ENCODE assay signal across 19 cellular contexts in the genomic region with DNA sequence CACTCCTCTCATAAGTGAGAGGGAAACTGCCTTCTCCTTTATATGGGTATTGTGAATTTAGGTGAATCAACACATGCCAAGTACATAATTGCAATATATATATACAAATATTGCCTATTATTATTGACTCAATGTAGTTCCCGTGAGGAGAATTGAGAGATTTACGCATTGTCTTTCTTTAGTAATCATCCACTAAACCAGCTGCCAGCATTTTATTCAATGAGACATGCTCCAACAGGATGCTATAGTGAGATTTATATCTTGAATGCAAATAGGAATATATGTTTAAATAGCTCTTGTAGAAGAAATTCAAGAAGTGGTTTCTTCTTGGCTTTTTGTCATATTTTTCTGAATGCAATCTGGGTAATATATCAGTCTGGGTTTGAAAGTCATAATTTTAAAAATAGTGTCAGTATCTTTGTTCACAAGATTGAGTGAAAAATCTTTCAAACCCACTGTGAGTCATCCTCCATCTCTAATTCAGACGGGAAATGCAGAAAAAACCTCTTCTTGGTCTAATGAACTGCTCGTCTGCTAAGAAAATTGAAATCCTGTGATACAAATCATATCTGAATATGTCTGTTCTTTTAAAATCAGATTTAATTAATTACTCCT.
DNase-seq lines count a peak whose midpoint lies in the region; ATAC-seq, FAIRE-seq and TF ChIP-seq lines count a peak whose summit lies in the region.
"Had no signal": no experiment of that assay in that cellular context is flagged by ENCODE, and none has a peak within 500 bp of the region (broad histone marks: within the 10 kb centered on the region; RNA-seq: fewer than 3 reads in every experiment).

No MANE protein-coding gene starts in this region.

- TF ChIP-seq CTCF in bronchial epithelial cell (IDR thresholded peaks at IDR 0.05; ENCODE audit: insufficient read depth, low read length, severe bottlenecking): no peak
- TF ChIP-seq CTCF in pancreas (IDR thresholded peaks at IDR 0.05): no peak

- no peaks in the 10 kb centered on the region for H3K36me3 ChIP-seq in BLaER1 treated with 17β-estradiol and CSF1 and Interleukin-3, amounts not matched to agents 10 nM and 100 nM
- H3K36me3 ChIP-seq in bronchial epithelial cell (ENCODE audit: control insufficient read depth, insufficient read depth, low read length) (no peaks in the 10 kb centered on the region), pancreas (no peaks in the 10 kb centered on the region)

- 52 to 70% methylated on average over 4 of the region's 4 CpGs for WGBS in pancreas, 2 donors

- DNase-seq in NCI-H1417 treated with DMSO at 0.1 percent for 48 hours (lab: John Stamatoyannopoulos, UW): peak; percentile 63
- peak; percentile 86 for DNase-seq in NCI-H69 (lab: John Stamatoyannopoulos, UW)
- DNase-seq in bronchial epithelial cell (ENCODE audit: low read depth): peak; percentile 26
- no peak for DNase-seq in MV-4-11 (lab: John Stamatoyannopoulos, UW)
- no peak for DNase-seq in GM19240 (ENCODE audit: insufficient read length, low spot score)
- no peak for DNase-seq in pancreas
- DNase-seq: ACHN; CD4-positive, alpha-beta T cell; GM23248; HCEC 1CT; Kasumi-1; MM.1S; NCI-H1694 treated with DMSO at 0.1 percent for 48 hours; NCI-H510A treated with DMSO at 0.1 percent for 48 hours; RPMI8226; SIG-M5 had no signal

- H3K4me1 ChIP-seq in BLaER1 treated with 17β-estradiol and CSF1 and Interleukin-3, amounts not matched to agents 10 nM and 100 nM: peaks cover 7 to 20% (median 12%) of the 10 kb centered on the region in 10 experiments; a peak in 19 of 20 replicates
- no peaks in the 10 kb centered on the region for H3K4me1 ChIP-seq in pancreas

- peak overlapping the region in 8 of 11 experiments; percentile 7 to 44 (median 30); a peak in 7 of 22 replicates for H3K4me2 ChIP-seq in BLaER1 treated with 17β-estradiol and CSF1 and Interleukin-3, amounts not matched to agents 10 nM and 100 nM

- no peak for FAIRE-seq in bronchial epithelial cell (lab: Jason Lieb, UNC)
- FAIRE-seq in pancreas (lab: Jason Lieb, UNC): no peak
- FAIRE-seq: HTR-8/SVneo had no signal

- ATAC-seq in pancreas: no peak

- no peaks in the 10 kb centered on the region for H3K27me3 ChIP-seq in BLaER1 treated with 17β-estradiol and CSF1 and Interleukin-3, amounts not matched to agents 10 nM and 100 nM
- H3K27me3 ChIP-seq in bronchial epithelial cell (ENCODE audit: control insufficient read depth, insufficient read depth, low read length): no peaks in the 10 kb centered on the region
- H3K27me3 ChIP-seq in pancreas: no peaks in the 10 kb centered on the region

- intact Hi-C loops in pancreas (cut with DNase I): no loop called here

- H3K27ac ChIP-seq in BLaER1 treated with 17β-estradiol and CSF1 and Interleukin-3, amounts not matched to agents 10 nM and 100 nM: no peak overlapping the region; a peak in 1 of 22 replicates
- no peak overlapping the region for H3K27ac ChIP-seq in pancreas
- H3K27ac ChIP-seq: GM23248, HL-60 had no signal

- no peaks in the 10 kb centered on the region for H4K20me1 ChIP-seq in BLaER1 treated with 17β-estradiol and CSF1 and Interleukin-3, amounts not matched to agents 10 nM and 100 nM

- H3K9me3 ChIP-seq in BLaER1 treated with 17β-estradiol and CSF1 and Interleukin-3, amounts not matched to agents 10 nM and 100 nM (replicated peaks in 1 of 11): no peaks in the 10 kb centered on the region
- H3K9me3 ChIP-seq in pancreas: no peaks in the 10 kb centered on the region

- no peak overlapping the region for H3K4me3 ChIP-seq in BLaER1 treated with 17β-estradiol and CSF1 and Interleukin-3, amounts not matched to agents 10 nM and 100 nM
- H3K4me3 ChIP-seq in bronchial epithelial cell (ENCODE audit: low read depth, low read length) (no peak overlapping the region), pancreas (no peak overlapping the region)
- H3K4me3 ChIP-seq: GM23248 had no signal

- no peak overlapping the region for H3K9ac ChIP-seq in BLaER1 treated with 17β-estradiol and CSF1 and Interleukin-3, amounts not matched to agents 10 nM and 100 nM
- H3K9ac ChIP-seq: GM23248 had no signal

Comparison
In these comparisons a context has a peak if more than half of its experiments do, and no peak if none do; other contexts are left out.
1. DNase-seq: peak in NCI-H1417 treated with DMSO at 0.1 percent for 48 hours (single experiment), NCI-H69 (single experiment) and bronchial epithelial cell (single experiment); none in MV-4-11 (single experiment), GM19240 (single experiment) and pancreas (0 of 6).